In genomic region chr5:2546983-2547382, GRCh38 we compare ENCODE assay signal across 23 cellular contexts.
"Had no signal": no experiment of that assay in that cellular context is flagged by ENCODE, and none has a peak within 500 bp of the region (broad histone marks: within the 10 kb centered on the region; RNA-seq: fewer than 3 reads in every experiment).

No MANE protein-coding gene starts in this region.

- H3K4me1 ChIP-seq: colonic mucosa, esophagus squamous epithelium, foreskin keratinocyte, gastrocnemius medialis, heart left ventricle, heart right ventricle had no signal

- ATAC-seq: effector memory CD8-positive, alpha-beta T cell; esophagus mucosa; foreskin keratinocyte; gastrocnemius medialis; gastroesophageal sphincter; heart left ventricle; heart right ventricle had no signal

- H3K9me3 ChIP-seq: colonic mucosa, esophagus muscularis mucosa, esophagus squamous epithelium, gastrocnemius medialis, gastroesophageal sphincter, heart left ventricle had no signal

- H3K36me3 ChIP-seq: colonic mucosa, esophagus muscularis mucosa, esophagus squamous epithelium, gastrocnemius medialis, gastroesophageal sphincter, heart left ventricle, heart right ventricle had no signal

- H3K4me3 ChIP-seq: colonic mucosa, coronary artery, dorsolateral prefrontal cortex, esophagus muscularis mucosa, esophagus squamous epithelium, gastrocnemius medialis, gastroesophageal sphincter, heart left ventricle, heart right ventricle had no signal

- H3K27me3 ChIP-seq: colonic mucosa, foreskin keratinocyte, gastrocnemius medialis, heart left ventricle had no signal

- H3K27ac ChIP-seq: colonic mucosa, coronary artery, dorsolateral prefrontal cortex, epithelial cell of prostate, esophagus muscularis mucosa, esophagus squamous epithelium, foreskin keratinocyte, gastrocnemius medialis, gastroesophageal sphincter, heart left ventricle, heart right ventricle had no signal

- DNase-seq: colonic mucosa; cortex of kidney; dermis blood vessel endothelial cell; dorsolateral prefrontal cortex; effector CD4-positive, alpha-beta T cell; effector CD8-positive, alpha-beta T cell; effector memory CD4-positive, alpha-beta T cell; effector memory CD8-positive, alpha-beta T cell; endodermal cell; erythroblast; esophagus squamous epithelium; foreskin fibroblast; foreskin keratinocyte; foreskin melanocyte; gastrocnemius medialis; glutamatergic neuron; heart left ventricle; heart right ventricle had no signal
